9 cellular contexts compared by ENCODE assay signal in the genomic region with DNA sequence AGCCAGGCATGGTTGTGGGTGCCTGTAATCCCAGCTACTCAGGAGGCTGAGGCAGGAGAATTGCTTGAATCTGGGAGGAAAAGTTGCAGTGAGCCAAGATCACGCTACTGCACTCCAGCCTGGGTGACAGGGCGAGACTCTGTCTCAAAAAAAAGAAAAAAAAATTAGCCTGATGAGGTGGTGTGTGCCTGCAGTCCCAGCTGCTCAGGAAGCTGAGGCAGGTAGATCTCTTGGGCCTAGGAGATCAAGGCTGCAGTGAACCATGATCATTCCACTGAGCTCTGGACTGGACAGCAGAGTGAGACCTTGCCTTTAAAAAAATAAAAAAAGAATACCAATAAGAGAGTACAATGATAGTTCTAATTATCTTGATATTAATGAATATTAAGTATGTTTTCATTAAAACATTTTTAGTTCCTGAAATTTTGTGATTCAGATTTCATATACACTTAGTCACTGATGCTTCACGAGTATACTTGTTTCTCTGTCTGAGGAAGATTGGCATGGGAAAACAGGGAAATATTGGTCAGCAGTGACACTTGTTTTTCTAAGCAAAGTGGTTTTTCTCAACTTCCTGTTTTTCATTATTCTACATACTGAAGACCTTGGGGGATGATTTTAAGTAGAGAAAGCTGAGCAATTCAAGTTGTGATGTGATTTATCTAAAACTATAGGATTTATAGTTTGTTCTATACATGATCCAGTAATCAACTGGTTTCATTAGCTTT.
DNase-seq lines count a peak whose midpoint lies in the region; ATAC-seq and TF ChIP-seq lines count a peak whose summit lies in the region.
"Had no signal": no experiment of that assay in that cellular context is flagged by ENCODE, and none has a peak within 500 bp of the region (broad histone marks: within the 10 kb centered on the region; RNA-seq: fewer than 3 reads in every experiment).

No MANE protein-coding gene starts in this region.

- H3K4me3 ChIP-seq in HEK293 (ENCODE audit: low read depth, low read length) (no peak overlapping the region), WERI-Rb-1 (ENCODE audit: low read depth, low read length) (no peak overlapping the region)

- POLR2A ChIA-PET in HEK293 (lab: Yijun Ruan, JAX): no interaction called here

- no peaks in the 10 kb centered on the region for H3K9me3 Mint-ChIP-seq in activated T-helper 17 cell treated with anti-CD3 and anti-CD28 coated beads, Interleukin-2, amount 50 U/mL, for 72 hours

- no peaks in the 10 kb centered on the region for H3K27me3 ChIP-seq in WERI-Rb-1 (ENCODE audit: insufficient read depth, low read depth, severe bottlenecking)

- H3K27ac ChIP-seq in HEK293 (ENCODE audit: extremely low read depth, low read depth, low read length) (no peak overlapping the region), WERI-Rb-1 (no peak overlapping the region)

- TF ChIP-seq CTCF in HEK293 (tag by site-specific recombination; IDR thresholded peaks at IDR 0.05) (no peak), WERI-Rb-1 (IDR thresholded peaks at IDR 0.05; ENCODE audit: low read depth, low read length) (no peak)

- peak; percentile 71 for ATAC-seq in activated T-helper 17 cell treated with anti-CD3 and anti-CD28 coated beads, Interleukin-2, amount 50 U/mL, for 72 hours (replicated peaks)
- ATAC-seq in GM21515 (IDR thresholded peaks at IDR 0.05; ENCODE audit: unreplicated experiment): no peak
- no peak for ATAC-seq in GM19351 (IDR thresholded peaks at IDR 0.05; ENCODE audit: unreplicated experiment)

- CTCF ChIA-PET in HEK293 (lab: Yijun Ruan, JAX): interaction anchor here (0.6 to 1.7 kb wide), 5 partner anchors 14 to 1400 kb away, joined by 3 to 9 read pairs (median 3); no protein-coding TSS in a partner anchor

- peaks cover 14% of the 10 kb centered on the region for H3K36me3 Mint-ChIP-seq in activated T-helper 17 cell treated with anti-CD3 and anti-CD28 coated beads, Interleukin-2, amount 50 U/mL, for 72 hours (ENCODE audit: low read depth)

- no peaks in the 10 kb centered on the region; a peak in 1 of 3 replicates for H3K36me3 ChIP-seq in HEK293 (ENCODE audit: control insufficient read depth in 2 of 2, insufficient read depth in 1 of 2, low read length in 2 of 2)
- H3K36me3 ChIP-seq in WERI-Rb-1: no peaks in the 10 kb centered on the region

- H3K4me3 Mint-ChIP-seq in activated T-helper 17 cell treated with anti-CD3 and anti-CD28 coated beads, Interleukin-2, amount 50 U/mL, for 72 hours: peak overlapping the region; percentile 35

- DNase-seq in A172 (ENCODE audit: low spot score): peak; percentile 68
- DNase-seq in hepatic stellate cell (ENCODE audit: low spot score): peak; percentile 54
- DNase-seq in WERI-Rb-1: no peak
- no peak for DNase-seq in NCI-H510A treated with DMSO at 0.1 percent for 48 hours (lab: John Stamatoyannopoulos, UW)
- DNase-seq: stimulated activated CD4-positive, alpha-beta T cell treated with anti-CD3 and anti-CD28 coated beads, Interleukin-4, amount 100 ng/mL, for 1 hour had no signal

- H3K27ac Mint-ChIP-seq in activated T-helper 17 cell treated with anti-CD3 and anti-CD28 coated beads, Interleukin-2, amount 50 U/mL, for 72 hours: peak overlapping the region; percentile 94

- H3K27me3 Mint-ChIP-seq in activated T-helper 17 cell treated with anti-CD3 and anti-CD28 coated beads, Interleukin-2, amount 50 U/mL, for 72 hours: no peaks in the 10 kb centered on the region

- H3K9me3 ChIP-seq in HEK293 (ENCODE audit: control insufficient read depth, insufficient read depth, low read depth, low read length) (no peaks in the 10 kb centered on the region), WERI-Rb-1 (ENCODE audit: severe bottlenecking) (no peaks in the 10 kb centered on the region)

- H3K4me1 Mint-ChIP-seq in activated T-helper 17 cell treated with anti-CD3 and anti-CD28 coated beads, Interleukin-2, amount 50 U/mL, for 72 hours: peaks cover 5% of the 10 kb centered on the region

- H3K4me1 ChIP-seq in HEK293 (ENCODE audit: control insufficient read depth, insufficient read depth, low read length): 0 out of 2 replicates have a peak, but pooled peaks cover 3% of the 10 kb centered on the region

TF ChIP-seq in HEK293, 187 proteins besides CTCF, POLR2A, EP300 and RAD21:
- TF ChIP-seq ZNF571 (tag by site-specific recombination; IDR thresholded peaks at IDR 0.05) (no peak), PRDM6 (tag by site-specific recombination; IDR thresholded peaks at IDR 0.05) (peak; percentile 75)

Comparison
In these comparisons a context has a peak if more than half of its experiments do, and no peak if none do; other contexts are left out.
1. DNase-seq: peak in A172 (single experiment) and hepatic stellate cell (single experiment); none in WERI-Rb-1 (single experiment) and NCI-H510A treated with DMSO at 0.1 percent for 48 hours (single experiment).